ENCODE assay signal across 1 cellular context in the genomic region with DNA sequence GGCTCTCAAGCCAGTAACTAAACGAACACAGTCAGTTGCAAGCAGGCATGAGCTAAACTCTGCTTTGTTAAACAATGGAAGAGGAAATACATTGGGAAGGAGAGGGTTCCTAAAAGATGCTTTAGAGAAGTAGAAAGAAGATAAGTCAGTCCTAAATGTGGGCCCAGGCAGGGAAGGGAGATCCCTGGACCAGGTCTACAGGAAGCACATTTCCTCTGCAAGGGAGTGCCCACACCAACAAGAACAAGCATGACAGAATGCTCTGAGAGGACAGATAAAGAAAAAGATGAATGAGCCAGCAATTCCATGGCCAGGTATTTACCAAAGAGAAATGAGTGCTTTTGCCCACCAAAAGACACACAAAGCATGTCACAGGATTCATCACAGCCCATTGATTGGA.
TF ChIP-seq lines count a peak whose summit lies in the region.

No MANE protein-coding gene starts in this region.

TF ChIP-seq in GM23338, 12 proteins besides CTCF, POLR2A, EP300 and RAD21 (continued from another document):
- TF ChIP-seq, protein P1, sequence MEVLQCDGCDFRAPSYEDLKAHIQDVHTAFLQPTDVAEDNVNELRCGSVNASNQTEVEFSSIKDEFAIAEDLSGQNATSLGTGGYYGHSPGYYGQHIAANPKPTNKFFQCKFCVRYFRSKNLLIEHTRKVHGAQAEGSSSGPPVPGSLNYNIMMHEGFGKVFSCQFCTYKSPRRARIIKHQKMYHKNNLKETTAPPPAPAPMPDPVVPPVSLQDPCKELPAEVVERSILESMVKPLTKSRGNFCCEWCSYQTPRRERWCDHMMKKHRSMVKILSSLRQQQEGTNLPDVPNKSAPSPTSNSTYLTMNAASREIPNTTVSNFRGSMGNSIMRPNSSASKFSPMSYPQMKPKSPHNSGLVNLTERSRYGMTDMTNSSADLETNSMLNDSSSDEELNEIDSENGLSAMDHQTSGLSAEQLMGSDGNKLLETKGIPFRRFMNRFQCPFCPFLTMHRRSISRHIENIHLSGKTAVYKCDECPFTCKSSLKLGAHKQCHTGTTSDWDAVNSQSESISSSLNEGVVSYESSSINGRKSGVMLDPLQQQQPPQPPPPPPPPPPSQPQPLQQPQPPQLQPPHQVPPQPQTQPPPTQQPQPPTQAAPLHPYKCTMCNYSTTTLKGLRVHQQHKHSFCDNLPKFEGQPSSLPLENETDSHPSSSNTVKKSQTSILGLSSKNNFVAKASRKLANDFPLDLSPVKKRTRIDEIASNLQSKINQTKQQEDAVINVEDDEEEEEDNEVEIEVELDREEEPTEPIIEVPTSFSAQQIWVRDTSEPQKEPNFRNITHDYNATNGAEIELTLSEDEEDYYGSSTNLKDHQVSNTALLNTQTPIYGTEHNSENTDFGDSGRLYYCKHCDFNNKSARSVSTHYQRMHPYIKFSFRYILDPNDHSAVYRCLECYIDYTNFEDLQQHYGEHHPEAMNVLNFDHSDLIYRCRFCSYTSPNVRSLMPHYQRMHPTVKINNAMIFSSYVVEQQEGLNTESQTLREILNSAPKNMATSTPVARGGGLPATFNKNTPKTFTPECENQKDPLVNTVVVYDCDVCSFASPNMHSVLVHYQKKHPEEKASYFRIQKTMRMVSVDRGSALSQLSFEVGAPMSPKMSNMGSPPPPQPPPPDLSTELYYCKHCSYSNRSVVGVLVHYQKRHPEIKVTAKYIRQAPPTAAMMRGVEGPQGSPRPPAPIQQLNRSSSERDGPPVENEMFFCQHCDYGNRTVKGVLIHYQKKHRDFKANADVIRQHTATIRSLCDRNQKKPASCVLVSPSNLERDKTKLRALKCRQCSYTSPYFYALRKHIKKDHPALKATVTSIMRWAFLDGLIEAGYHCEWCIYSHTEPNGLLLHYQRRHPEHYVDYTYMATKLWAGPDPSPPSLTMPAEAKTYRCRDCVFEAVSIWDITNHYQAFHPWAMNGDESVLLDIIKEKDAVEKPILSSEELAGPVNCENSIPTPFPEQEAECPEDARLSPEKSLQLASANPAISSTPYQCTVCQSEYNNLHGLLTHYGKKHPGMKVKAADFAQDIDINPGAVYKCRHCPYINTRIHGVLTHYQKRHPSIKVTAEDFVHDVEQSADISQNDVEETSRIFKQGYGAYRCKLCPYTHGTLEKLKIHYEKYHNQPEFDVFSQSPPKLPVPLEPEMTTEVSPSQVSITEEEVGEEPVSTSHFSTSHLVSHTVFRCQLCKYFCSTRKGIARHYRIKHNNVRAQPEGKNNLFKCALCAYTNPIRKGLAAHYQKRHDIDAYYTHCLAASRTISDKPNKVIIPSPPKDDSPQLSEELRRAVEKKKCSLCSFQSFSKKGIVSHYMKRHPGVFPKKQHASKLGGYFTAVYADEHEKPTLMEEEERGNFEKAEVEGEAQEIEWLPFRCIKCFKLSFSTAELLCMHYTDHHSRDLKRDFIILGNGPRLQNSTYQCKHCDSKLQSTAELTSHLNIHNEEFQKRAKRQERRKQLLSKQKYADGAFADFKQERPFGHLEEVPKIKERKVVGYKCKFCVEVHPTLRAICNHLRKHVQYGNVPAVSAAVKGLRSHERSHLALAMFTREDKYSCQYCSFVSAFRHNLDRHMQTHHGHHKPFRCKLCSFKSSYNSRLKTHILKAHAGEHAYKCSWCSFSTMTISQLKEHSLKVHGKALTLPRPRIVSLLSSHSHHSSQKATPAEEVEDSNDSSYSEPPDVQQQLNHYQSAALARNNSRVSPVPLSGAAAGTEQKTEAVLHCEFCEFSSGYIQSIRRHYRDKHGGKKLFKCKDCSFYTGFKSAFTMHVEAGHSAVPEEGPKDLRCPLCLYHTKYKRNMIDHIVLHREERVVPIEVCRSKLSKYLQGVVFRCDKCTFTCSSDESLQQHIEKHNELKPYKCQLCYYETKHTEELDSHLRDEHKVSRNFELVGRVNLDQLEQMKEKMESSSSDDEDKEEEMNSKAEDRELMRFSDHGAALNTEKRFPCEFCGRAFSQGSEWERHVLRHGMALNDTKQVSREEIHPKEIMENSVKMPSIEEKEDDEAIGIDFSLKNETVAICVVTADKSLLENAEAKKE (CRISPR knock-in tag; IDR thresholded peaks at IDR 0.05), result no peak
- TF ChIP-seq EZH2 (IDR thresholded peaks at IDR 0.05; ENCODE audit: low read depth, unreplicated experiment) (no peak), JUNB (IDR thresholded peaks at IDR 0.05; ENCODE audit: unreplicated experiment) (no peak), CREB1 (CRISPR knock-in tag; IDR thresholded peaks at IDR 0.05; ENCODE audit: low read depth) (no peak), ZNF331 (CRISPR knock-in tag; IDR thresholded peaks at IDR 0.05; ENCODE audit: low read depth) (no peak), STAT1 (IDR thresholded peaks at IDR 0.05; ENCODE audit: unreplicated experiment) (no peak), POLR2AphosphoS5 (IDR thresholded peaks at IDR 0.05; ENCODE audit: low read depth) (no peak)
- TF ChIP-seq, protein P2, sequence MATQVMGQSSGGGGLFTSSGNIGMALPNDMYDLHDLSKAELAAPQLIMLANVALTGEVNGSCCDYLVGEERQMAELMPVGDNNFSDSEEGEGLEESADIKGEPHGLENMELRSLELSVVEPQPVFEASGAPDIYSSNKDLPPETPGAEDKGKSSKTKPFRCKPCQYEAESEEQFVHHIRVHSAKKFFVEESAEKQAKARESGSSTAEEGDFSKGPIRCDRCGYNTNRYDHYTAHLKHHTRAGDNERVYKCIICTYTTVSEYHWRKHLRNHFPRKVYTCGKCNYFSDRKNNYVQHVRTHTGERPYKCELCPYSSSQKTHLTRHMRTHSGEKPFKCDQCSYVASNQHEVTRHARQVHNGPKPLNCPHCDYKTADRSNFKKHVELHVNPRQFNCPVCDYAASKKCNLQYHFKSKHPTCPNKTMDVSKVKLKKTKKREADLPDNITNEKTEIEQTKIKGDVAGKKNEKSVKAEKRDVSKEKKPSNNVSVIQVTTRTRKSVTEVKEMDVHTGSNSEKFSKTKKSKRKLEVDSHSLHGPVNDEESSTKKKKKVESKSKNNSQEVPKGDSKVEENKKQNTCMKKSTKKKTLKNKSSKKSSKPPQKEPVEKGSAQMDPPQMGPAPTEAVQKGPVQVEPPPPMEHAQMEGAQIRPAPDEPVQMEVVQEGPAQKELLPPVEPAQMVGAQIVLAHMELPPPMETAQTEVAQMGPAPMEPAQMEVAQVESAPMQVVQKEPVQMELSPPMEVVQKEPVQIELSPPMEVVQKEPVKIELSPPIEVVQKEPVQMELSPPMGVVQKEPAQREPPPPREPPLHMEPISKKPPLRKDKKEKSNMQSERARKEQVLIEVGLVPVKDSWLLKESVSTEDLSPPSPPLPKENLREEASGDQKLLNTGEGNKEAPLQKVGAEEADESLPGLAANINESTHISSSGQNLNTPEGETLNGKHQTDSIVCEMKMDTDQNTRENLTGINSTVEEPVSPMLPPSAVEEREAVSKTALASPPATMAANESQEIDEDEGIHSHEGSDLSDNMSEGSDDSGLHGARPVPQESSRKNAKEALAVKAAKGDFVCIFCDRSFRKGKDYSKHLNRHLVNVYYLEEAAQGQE (IDR thresholded peaks at IDR 0.05; ENCODE audit: unreplicated experiment), result no peak
